9 cellular contexts compared by ENCODE assay signal in genomic region chr11:2748061-2748813, GRCh38.
"Had no signal": no experiment of that assay in that cellular context is flagged by ENCODE, and none has a peak within 500 bp of the region (broad histone marks: within the 10 kb centered on the region; RNA-seq: fewer than 3 reads in every experiment).

No MANE protein-coding gene starts in this region.

- H3K27ac Mint-ChIP-seq: activated naive CD8-positive, alpha-beta T cell treated with anti-CD3 and anti-CD28 coated beads for 36 hours had no signal

- H3K4me3 Mint-ChIP-seq: activated naive CD8-positive, alpha-beta T cell treated with anti-CD3 and anti-CD28 coated beads for 36 hours had no signal

- H3K4me1 ChIP-seq: upper lobe of left lung had no signal

- H3K36me3 Mint-ChIP-seq: activated naive CD8-positive, alpha-beta T cell treated with anti-CD3 and anti-CD28 coated beads for 36 hours had no signal

- H3K36me3 ChIP-seq: ovary, suprapubic skin, upper lobe of left lung had no signal

- H3K27me3 Mint-ChIP-seq: activated naive CD8-positive, alpha-beta T cell treated with anti-CD3 and anti-CD28 coated beads for 36 hours had no signal

- H3K9me3 Mint-ChIP-seq: activated naive CD8-positive, alpha-beta T cell treated with anti-CD3 and anti-CD28 coated beads for 36 hours had no signal

- H3K4me3 ChIP-seq: ovary, suprapubic skin, upper lobe of left lung had no signal

- H3K27me3 ChIP-seq: ovary, upper lobe of left lung had no signal

- H3K9me3 ChIP-seq: ovary, suprapubic skin, upper lobe of left lung had no signal

- H3K27ac ChIP-seq: ovary, suprapubic skin, upper lobe of left lung had no signal

- H3K4me1 Mint-ChIP-seq: activated naive CD8-positive, alpha-beta T cell treated with anti-CD3 and anti-CD28 coated beads for 36 hours had no signal

- DNase-seq: activated CD4-positive, alpha-beta T cell treated with anti-CD3 and anti-CD28 coated beads, Interleukin-2, amount 50 U/mL, for 4 hours; activated CD4-positive, CD25-positive, alpha-beta regulatory T cell treated with anti-CD3 and anti-CD28 coated beads, Interleukin-2, amount 50 U/mL, for 72 hours; activated naive CD8-positive, alpha-beta T cell treated with anti-CD3 and anti-CD28 coated beads for 36 hours; activated T-cell treated with anti-CD3 and anti-CD28 coated beads, Interleukin-2, amount 50 U/mL, for 1 hour; stimulated activated CD4-positive, alpha-beta T cell treated with anti-CD3 and anti-CD28 coated beads, Interleukin-12 subunit alpha, Interleukin-12 subunit beta, amount 100 ng/mL, for 4 hours; stimulated activated naive CD8-positive, alpha-beta T cell treated with anti-CD3 and anti-CD28 coated beads, Interleukin-15, Interleukin-2, amounts not matched to agents 100 U/mL and 50 U/mL, for 24 hours had no signal
